Comparison of ENCODE assay signal across 11 cellular contexts in genomic region chr6:158769696-158770446, GRCh38. TPM values are rescaled to one million over a fixed set of nuclear protein-coding genes. Genes with fewer than 3 reads are reported as not detected.
DNase-seq lines count a peak whose midpoint lies in the region; ATAC-seq and TF ChIP-seq lines count a peak whose summit lies in the region.
"Had no signal": no experiment of that assay in that cellular context is flagged by ENCODE, and none has a peak within 500 bp of the region (broad histone marks: within the 10 kb centered on the region; RNA-seq: fewer than 3 reads in every experiment).

No MANE protein-coding gene starts in this region.

- H3K4me1 Mint-ChIP-seq in activated T-cell treated with anti-CD3 and anti-CD28 coated beads, Interleukin-2, amount 50 U/mL, for 72 hours (ENCODE audit: low read depth): peaks cover 55% of the 10 kb centered on the region
- H3K4me1 Mint-ChIP-seq in activated T-helper 17 cell treated with anti-CD3 and anti-CD28 coated beads, Interleukin-2, amount 50 U/mL, for 72 hours: peaks cover 30% of the 10 kb centered on the region

- CTCF ChIA-PET in A673 (lab: Charles Lee): no interaction called here

- H3K9me2 ChIP-seq in hepatocyte (replicated peaks; ENCODE audit: insufficient read depth): no peaks in the 10 kb centered on the region

- POLR2A ChIA-PET in A673 (lab: Charles Lee; ENCODE audit: low non-redundant PET): interaction anchor here (0.5 kb wide), 1 partner anchor 17 kb away, joined by 7 read pairs; no protein-coding TSS in a partner anchor

- peak overlapping the region; percentile 76 for H3K27ac Mint-ChIP-seq in activated T-cell treated with anti-CD3 and anti-CD28 coated beads, Interleukin-2, amount 50 U/mL, for 72 hours
- H3K27ac Mint-ChIP-seq in activated T-helper 17 cell treated with anti-CD3 and anti-CD28 coated beads, Interleukin-2, amount 50 U/mL, for 72 hours: peak overlapping the region; percentile 77

- no peaks in the 10 kb centered on the region for H3K27me3 Mint-ChIP-seq in activated T-cell treated with anti-CD3 and anti-CD28 coated beads, Interleukin-2, amount 50 U/mL, for 72 hours (ENCODE audit: low read depth)
- H3K27me3 Mint-ChIP-seq in activated T-helper 17 cell treated with anti-CD3 and anti-CD28 coated beads, Interleukin-2, amount 50 U/mL, for 72 hours: no peaks in the 10 kb centered on the region

- no peak for TF ChIP-seq EP300 in transverse colon (IDR thresholded peaks at IDR 0.05; ENCODE audit: low read depth)

- H3K4me3 Mint-ChIP-seq in activated T-cell treated with anti-CD3 and anti-CD28 coated beads, Interleukin-2, amount 50 U/mL, for 72 hours: no peak overlapping the region
- H3K4me3 Mint-ChIP-seq in activated T-helper 17 cell treated with anti-CD3 and anti-CD28 coated beads, Interleukin-2, amount 50 U/mL, for 72 hours: peak overlapping the region; percentile 2

- H2AFZ ChIP-seq in hepatocyte: no peak overlapping the region

- H3K27me3 ChIP-seq in hepatocyte (no peaks in the 10 kb centered on the region), thyroid gland (no peaks in the 10 kb centered on the region), transverse colon (no peaks in the 10 kb centered on the region), A673 (replicated peaks; ENCODE audit: insufficient read depth, low read depth, low read length, poor library complexity) (no peaks in the 10 kb centered on the region)

- BruUV-seq in A673 (replicated peaks; lab: Mats Ljungman, UMichigan): no TSS peak

- H3K9me3 ChIP-seq in hepatocyte (ENCODE audit: low read depth) (no peaks in the 10 kb centered on the region), thyroid gland (no peaks in the 10 kb centered on the region), transverse colon (no peaks in the 10 kb centered on the region), A673 (ENCODE audit: low read depth, low read length, poor library complexity, severe bottlenecking) (no peaks in the 10 kb centered on the region)
- H3K9me3 ChIP-seq: lower lobe of right lung had no signal

- TF ChIP-seq CTCF in hepatocyte (IDR thresholded peaks at IDR 0.05; ENCODE audit: poor library complexity) (no peak), thyroid gland (IDR thresholded peaks at IDR 0.05) (no peak), transverse colon (IDR thresholded peaks at IDR 0.05) (no peak), A673 (conservative IDR thresholded peaks at IDR 0.05; ENCODE audit: low read depth, low read length) (no peak)

- WGBS in hepatocyte (ENCODE audit: low lambda C conversion rate, missing lambda C conversion rate): 94% methylated on average over 18 of the region's 18 CpGs
- WGBS in thyroid gland, 2 donors: 80 to 93% methylated on average over 18 of the region's 18 CpGs
- 95 to 98% methylated on average over 6 to 18 of the region's 18 CpGs for WGBS in transverse colon (ENCODE audit: low coverage in 1 of 2), 2 donors

- peak overlapping the region; percentile 95 for H3K27ac ChIP-seq in hepatocyte
- H3K27ac ChIP-seq in thyroid gland: peak overlapping the region in 2 of 3 donors; percentile 10 to 55
- H3K27ac ChIP-seq in transverse colon: no peak overlapping the region
- H3K27ac ChIP-seq in A673 (ENCODE audit: low read depth, low read length, poor library complexity, severe bottlenecking): no peak overlapping the region
- H3K27ac ChIP-seq: lower lobe of right lung had no signal

- H3K9me3 Mint-ChIP-seq in activated T-cell treated with anti-CD3 and anti-CD28 coated beads, Interleukin-2, amount 50 U/mL, for 72 hours: no peaks in the 10 kb centered on the region
- H3K9me3 Mint-ChIP-seq in activated T-helper 17 cell treated with anti-CD3 and anti-CD28 coated beads, Interleukin-2, amount 50 U/mL, for 72 hours: no peaks in the 10 kb centered on the region

- no peak for ATAC-seq in activated T-cell treated with anti-CD3 and anti-CD28 coated beads, Interleukin-2, amount 50 U/mL, for 72 hours (replicated peaks in 1 of 2)
- ATAC-seq in activated T-helper 17 cell treated with anti-CD3 and anti-CD28 coated beads, Interleukin-2, amount 50 U/mL, for 72 hours (replicated peaks): no peak

- in situ Hi-C loops in transverse colon (cut with MboI; ENCODE audit: low pct_ligation_motif_present in 1 of 4, low pct_unique_long_range_greater_than_20kb in 1 of 4, low sequenced_read_pairs in 3 of 4): no loop called here

- H3K4me2 ChIP-seq in hepatocyte: no peak overlapping the region

- peaks cover 20 to 43% of the 10 kb centered on the region in 2 donors for H3K36me3 Mint-ChIP-seq in activated T-cell treated with anti-CD3 and anti-CD28 coated beads, Interleukin-2, amount 50 U/mL, for 72 hours (ENCODE audit: insufficient read depth in 2 of 2)
- H3K36me3 Mint-ChIP-seq in activated T-helper 17 cell treated with anti-CD3 and anti-CD28 coated beads, Interleukin-2, amount 50 U/mL, for 72 hours (ENCODE audit: low read depth): peaks cover 98% of the 10 kb centered on the region

- peaks cover 17% of the 10 kb centered on the region for H3K4me1 ChIP-seq in hepatocyte (ENCODE audit: insufficient read depth)
- H3K4me1 ChIP-seq in thyroid gland: peaks cover 9 to 10% of the 10 kb centered on the region in 2 donors
- H3K4me1 ChIP-seq in transverse colon: peaks cover 13 to 27% (median 25%) of the 10 kb centered on the region in 4 donors
- H3K4me1 ChIP-seq in A673 (ENCODE audit: insufficient read depth, low read length, poor library complexity, severe bottlenecking): peaks cover 22% of the 10 kb centered on the region

- intact Hi-C loops in thyroid gland (cut with DNase I): no loop called here
- intact Hi-C loops in transverse colon (cut with DNase I; ENCODE audit: low total_unique reads): no loop called here
- intact Hi-C loops in A673 (cut with micrococcal nuclease; ENCODE audit: unreplicated experiment): no loop called here

- peaks cover 11% of the 10 kb centered on the region for H4K20me1 ChIP-seq in hepatocyte (ENCODE audit: insufficient read depth, poor library complexity, severe bottlenecking)

- H3K79me2 ChIP-seq in hepatocyte: peaks cover 39% of the 10 kb centered on the region

- H3K4me3 ChIP-seq in hepatocyte (no peak overlapping the region), thyroid gland (replicated peaks in 1 of 3) (no peak overlapping the region), transverse colon (no peak overlapping the region), A673 (ENCODE audit: low read depth, low read length, poor library complexity, severe bottlenecking) (no peak overlapping the region)
- H3K4me3 ChIP-seq: lower lobe of right lung had no signal

- TF ChIP-seq POLR2A in thyroid gland (IDR thresholded peaks at IDR 0.05) (no peak), transverse colon (IDR thresholded peaks at IDR 0.05) (no peak)

- no peak for DNase-seq in activated T-cell treated with anti-CD3 and anti-CD28 coated beads, Interleukin-2, amount 50 U/mL, for 72 hours
- no peak for DNase-seq in activated T-cell treated with anti-CD3 and anti-CD28 coated beads for 4 hours
- DNase-seq in hepatocyte (ENCODE audit: low spot score): no peak
- no peak for DNase-seq in thyroid gland
- DNase-seq in transverse colon: no peak
- no peak for DNase-seq in A673 (ENCODE audit: low spot score)
- no peak for DNase-seq in inferior parietal cortex (ENCODE audit: extremely low spot score)
- DNase-seq: activated CD4-positive, CD25-positive, alpha-beta regulatory T cell treated with anti-CD3 and anti-CD28 coated beads, Interleukin-2, amount 50 U/mL, for 72 hours; lower lobe of right lung; NCI-H510A had no signal

- H3K36me3 ChIP-seq in hepatocyte (replicated peaks; ENCODE audit: insufficient read depth, low read depth): peaks cover 3% of the 10 kb centered on the region
- peaks cover 89 to 92% of the 10 kb centered on the region in 2 donors for H3K36me3 ChIP-seq in thyroid gland
- peaks cover 0 to 62% (median 25%) of the 10 kb centered on the region in 4 donors for H3K36me3 ChIP-seq in transverse colon
- peaks cover 93% of the 10 kb centered on the region for H3K36me3 ChIP-seq in A673 (ENCODE audit: insufficient read depth, low read length, poor library complexity, severe bottlenecking)

RNA-seq across cellular contexts. Expression of gene EZR, which starts 49.3 kb away (rescaled TPM):
- total RNA-seq in activated T-cell treated with anti-CD3 and anti-CD28 coated beads, Interleukin-2, amount 50 U/mL, for 72 hours: 100 to 1,000 TPM; 167 to 177 TPM
- total RNA-seq in activated T-helper 17 cell treated with anti-CD3 and anti-CD28 coated beads, Interleukin-2, amount 50 U/mL, for 72 hours: 100 to 1,000 TPM; 159 to 212 TPM
- 395 and 399 TPM in 2 replicates for total RNA-seq in hepatocyte
- 616 and 623 TPM in 2 replicates for polyA plus RNA-seq in hepatocyte
- total RNA-seq in thyroid gland: 100 to 1,000 TPM; 221 to 412 (median 339) TPM
- total RNA-seq in transverse colon: 100 to 1,000 TPM; 149 to 430 (median 319) TPM
- total RNA-seq in A673 (2021): 144 and 146 TPM in 2 replicates

Comparison
In these comparisons a context has a peak if more than half of its experiments do, and no peak if none do; other contexts are left out.
1. H3K27ac ChIP-seq: peak in hepatocyte (single experiment) and thyroid gland (2 of 3); none in transverse colon (0 of 4) and A673 (single experiment).